Comparison of ENCODE assay signal across 12 cellular contexts in genomic region chrX:118530537-118530936, GRCh38. TPM values are rescaled to one million over a fixed set of nuclear protein-coding genes. Genes with fewer than 3 reads are reported as not detected.
DNase-seq lines count a peak whose midpoint lies in the region; ATAC-seq and TF ChIP-seq lines count a peak whose summit lies in the region.
"Had no signal": no experiment of that assay in that cellular context is flagged by ENCODE, and none has a peak within 500 bp of the region (broad histone marks: within the 10 kb centered on the region; RNA-seq: fewer than 3 reads in every experiment).

No MANE protein-coding gene starts in this region.

- H3K36me3 ChIP-seq in GM23248 (ENCODE audit: low read depth) (no peaks in the 10 kb centered on the region), osteoblast (ENCODE audit: insufficient read depth, low read length) (no peaks in the 10 kb centered on the region), PC-9 (ENCODE audit: low read depth) (no peaks in the 10 kb centered on the region)
- H3K36me3 ChIP-seq: colonic mucosa had no signal

- ATAC-seq in HG03175 (IDR thresholded peaks at IDR 0.05; ENCODE audit: unreplicated experiment): no peak

- H3K27ac Mint-ChIP-seq in activated CD4-positive, alpha-beta memory T cell treated with anti-CD3 and anti-CD28 coated beads for 36 hours: peak overlapping the region; percentile 99

- H3K9me3 ChIP-seq in GM23248 (ENCODE audit: low read depth) (no peaks in the 10 kb centered on the region), osteoblast (ENCODE audit: low read depth, low read length) (no peaks in the 10 kb centered on the region), PC-9 (ENCODE audit: insufficient read depth, low read depth) (no peaks in the 10 kb centered on the region)
- H3K9me3 ChIP-seq: colonic mucosa had no signal

- H4K20me1 ChIP-seq in GM23248 (ENCODE audit: insufficient read depth) (no peaks in the 10 kb centered on the region), osteoblast (ENCODE audit: insufficient read depth, low read length) (no peaks in the 10 kb centered on the region), PC-9 (ENCODE audit: insufficient read depth) (no peaks in the 10 kb centered on the region)

- DNase-seq in AG08395 (ENCODE audit: low spot score) (peak; percentile 36), GM23248 (peak; percentile 58), foreskin fibroblast (peak; percentile 61 to 76), HPDE6-E6E7 (ENCODE audit: extremely low spot score) (no peak), osteoblast (ENCODE audit: insufficient read length, low spot score, missing footprints) (no peak), PC-9 (no peak)
- DNase-seq in activated CD4-positive, alpha-beta memory T cell treated with anti-CD3 and anti-CD28 coated beads for 36 hours: no peak
- DNase-seq: colonic mucosa, NCI-H1092, RPMI8226 had no signal

- H3K36me3 Mint-ChIP-seq in activated CD4-positive, alpha-beta memory T cell treated with anti-CD3 and anti-CD28 coated beads for 36 hours: peaks cover 3% of the 10 kb centered on the region

- no peaks in the 10 kb centered on the region for H3K27me3 Mint-ChIP-seq in activated CD4-positive, alpha-beta memory T cell treated with anti-CD3 and anti-CD28 coated beads for 36 hours

- POLR2A ChIA-PET in activated CD4-positive, alpha-beta memory T cell treated with anti-CD3 and anti-CD28 coated beads for 36 hours (lab: Charles Lee): interaction anchor here (1.0 to 3.8 kb wide), 2 partner anchors 32 to 35 kb away, joined by 4 to 36 read pairs; partner anchors contain the start of gene DOCK11
- POLR2A ChIA-PET in PC-9 (lab: Charles Lee; ENCODE audit: unreplicated experiment): interaction anchor here (0.6 kb wide), 1 partner anchor 711 kb away, joined by 6 read pairs; no protein-coding TSS in a partner anchor

- peak overlapping the region; percentile 38 for H3K9ac ChIP-seq in GM23248

- CTCF ChIA-PET in activated CD4-positive, alpha-beta memory T cell treated with anti-CD3 and anti-CD28 coated beads for 36 hours (lab: Charles Lee): interaction anchor here (0.8 to 1.3 kb wide), 2 partner anchors 30 to 33 kb away, joined by 3 to 5 read pairs; no protein-coding TSS in a partner anchor
- CTCF ChIA-PET in PC-9 (lab: Charles Lee): no interaction called here

- TF ChIP-seq CTCF in foreskin fibroblast (IDR thresholded peaks at IDR 0.05; ENCODE audit: low read depth, low read length): no peak
- TF ChIP-seq CTCF in osteoblast (IDR thresholded peaks at IDR 0.05; ENCODE audit: extremely low read depth, low read depth, low read length): no peak
- TF ChIP-seq CTCF in PC-9 (conservative IDR thresholded peaks at IDR 0.05): no peak

- H3K4me1 Mint-ChIP-seq in activated CD4-positive, alpha-beta memory T cell treated with anti-CD3 and anti-CD28 coated beads for 36 hours (ENCODE audit: low read depth): peaks cover 77% of the 10 kb centered on the region

- H2AFZ ChIP-seq in GM23248 (peak overlapping the region; percentile 45; the same call in 1 of the 2 replicates), osteoblast (ENCODE audit: low read length) (no peak overlapping the region), PC-9 (no peak overlapping the region)

- no peaks in the 10 kb centered on the region for H3K9me3 Mint-ChIP-seq in activated CD4-positive, alpha-beta memory T cell treated with anti-CD3 and anti-CD28 coated beads for 36 hours

- H3K4me3 Mint-ChIP-seq in activated CD4-positive, alpha-beta memory T cell treated with anti-CD3 and anti-CD28 coated beads for 36 hours: peak overlapping the region; percentile 36

- WGBS in GM23248 (ENCODE audit: low coverage in 1 of 2, low lambda C conversion rate in 2 of 2, missing lambda C conversion rate in 2 of 2), 2 experiments: 0 to 20% methylated on average over 1 of the region's 1 CpG

- peak overlapping the region; percentile 42 for H3K4me2 ChIP-seq in GM23248 (ENCODE audit: unreplicated experiment)
- H3K4me2 ChIP-seq in osteoblast (ENCODE audit: insufficient read depth, low read length): no peak overlapping the region
- no peak overlapping the region for H3K4me2 ChIP-seq in PC-9

- no TSS peak for BruUV-seq in PC-9 (replicated peaks; lab: Mats Ljungman, UMichigan)

- in situ Hi-C loops in GM23248 (cut with MboI): no loop called here

- no peaks in the 10 kb centered on the region for H3K27me3 ChIP-seq in GM23248 (replicated peaks; ENCODE audit: insufficient read depth)
- no peaks in the 10 kb centered on the region for H3K27me3 ChIP-seq in osteoblast (ENCODE audit: insufficient read depth, low read length)
- H3K27me3 ChIP-seq in PC-9 (ENCODE audit: insufficient read depth, low read depth): no peaks in the 10 kb centered on the region
- H3K27me3 ChIP-seq: colonic mucosa had no signal

- H3K4me3 ChIP-seq in GM23248: no peak overlapping the region
- H3K4me3 ChIP-seq in foreskin fibroblast (ENCODE audit: low read depth in 1 of 2, low read length in 2 of 2): no peak overlapping the region
- H3K4me3 ChIP-seq in osteoblast (ENCODE audit: insufficient read depth, low read length): no peak overlapping the region
- no peak overlapping the region for H3K4me3 ChIP-seq in PC-9
- H3K4me3 ChIP-seq: colonic mucosa had no signal

- H3F3A ChIP-seq in GM23248 (ENCODE audit: insufficient read depth): no peaks in the 10 kb centered on the region
- H3F3A ChIP-seq in PC-9 (ENCODE audit: insufficient read depth, low read depth): no peaks in the 10 kb centered on the region

- no peaks in the 10 kb centered on the region for H3K9me2 ChIP-seq in GM23248 (ENCODE audit: insufficient read depth)
- no peaks in the 10 kb centered on the region for H3K9me2 ChIP-seq in PC-9 (ENCODE audit: insufficient read depth)

- intact Hi-C loops in activated CD4-positive, alpha-beta memory T cell treated with anti-CD3 and anti-CD28 coated beads for 36 hours (cut with micrococcal nuclease): loop anchor here (10.0 kb wide), 1 partner anchor 1154 kb away; no protein-coding TSS in a partner anchor
- intact Hi-C loops in PC-9 (cut with micrococcal nuclease; ENCODE audit: unreplicated experiment): no loop called here

- H3K27ac ChIP-seq in GM23248 (peak overlapping the region; percentile 62), osteoblast (ENCODE audit: low read depth, low read length) (no peak overlapping the region), PC-9 (no peak overlapping the region)
- H3K27ac ChIP-seq: C4-2B, colonic mucosa had no signal

- H3K79me2 ChIP-seq in GM23248 (ENCODE audit: insufficient read depth): peaks cover 10% of the 10 kb centered on the region; the same call in 1 of the 2 replicates
- H3K79me2 ChIP-seq in osteoblast (ENCODE audit: insufficient read depth, low read length): no peaks in the 10 kb centered on the region
- H3K79me2 ChIP-seq in PC-9 (ENCODE audit: low read depth): no peaks in the 10 kb centered on the region

- H3K4me1 ChIP-seq in GM23248 (ENCODE audit: insufficient read depth) (0 out of 2 replicates have a peak, but pooled peaks cover 14% of the 10 kb centered on the region), osteoblast (ENCODE audit: insufficient read depth, low read length) (peaks cover 21% of the 10 kb centered on the region), PC-9 (replicated peaks; ENCODE audit: insufficient read depth) (no peaks in the 10 kb centered on the region)
- H3K4me1 ChIP-seq: colonic mucosa had no signal

RNA-seq across cellular contexts. Expression of gene DOCK11, which starts 34.9 kb away (rescaled TPM):
- total RNA-seq in GM23248 (2014; rRNA removed; shearing (Covaris generic)): 15.6 and 21.9 TPM in 2 replicates
- 9.8 and 11.7 TPM in 2 replicates for polyA plus RNA-seq in GM23248 (2016; fragmentation: Nextera tagmentation; extraction: Ambion mirVana)
- 10 to 100 TPM; 47.5 to 50.4 TPM for total RNA-seq in activated CD4-positive, alpha-beta memory T cell treated with anti-CD3 and anti-CD28 coated beads for 36 hours
- total RNA-seq in osteoblast (26.4 and 29.5 TPM in 2 replicates), PC-9 (2021) (9.0 and 11.1 TPM in 2 replicates)

Comparison
In these comparisons a context has a peak if more than half of its experiments do, and no peak if none do; other contexts are left out.
1. DNase-seq: peak in AG08395 (single experiment), GM23248 (single experiment) and foreskin fibroblast (2 of 2); none in activated CD4-positive, alpha-beta memory T cell treated with anti-CD3 and anti-CD28 coated beads for 36 hours (single experiment), HPDE6-E6E7 (single experiment), osteoblast (single experiment) and PC-9 (0 of 2).